In genomic region chr3:160444411-160444810, GRCh38 we compare ENCODE assay signal across 1 cellular context.
TF ChIP-seq lines count a peak whose summit lies in the region.

No MANE protein-coding gene starts in this region.

TF ChIP-seq in K562, 482 proteins besides CTCF, POLR2A, EP300 and RAD21 (continued from another document):
- no peak for TF ChIP-seq ZBTB11 (CRISPR knock-in tag; IDR thresholded peaks at IDR 0.05)
- TF ChIP-seq TAF7 (tag; IDR thresholded peaks at IDR 0.05): no peak
- TF ChIP-seq HNRNPL (IDR thresholded peaks at IDR 0.05; ENCODE audit: low read depth, low read length): no peak
- no peak for TF ChIP-seq RFX1 (IDR thresholded peaks at IDR 0.05)
- peak; percentile 86 for TF ChIP-seq RAD51 (IDR thresholded peaks at IDR 0.05; ENCODE audit: borderline replicate concordance, low read depth)
- TF ChIP-seq GABPB2 (CRISPR knock-in tag; conservative IDR thresholded peaks at IDR 0.05): no peak
- TF ChIP-seq USF2 (CRISPR knock-in tag; IDR thresholded peaks at IDR 0.05): peak; percentile 89
- TF ChIP-seq XRCC3 (IDR thresholded peaks at IDR 0.05): no peak
- peak in 1 of 2 experiments; percentile 36 for TF ChIP-seq E2F6 (IDR thresholded peaks at IDR 0.05; ENCODE audit: borderline replicate concordance in 1 of 2, extremely low read depth in 1 of 2, insufficient read depth in 1 of 2, insufficient read length in 1 of 2, low read depth in 1 of 2, low read length in 1 of 2, poor library complexity in 1 of 2, severe bottlenecking in 1 of 2)
- TF ChIP-seq PTRF (tag; IDR thresholded peaks at IDR 0.05): no peak
- TF ChIP-seq TCF15 (CRISPR knock-in tag; IDR thresholded peaks at IDR 0.05): no peak
- TF ChIP-seq POLR2AphosphoS5 (IDR thresholded peaks at IDR 0.05; ENCODE audit: control insufficient read depth, insufficient read depth, low read depth, low read length): 0 out of 2 replicates have a peak, but pooled peaks have one; percentile 32
- no peak for TF ChIP-seq ZNF398 (CRISPR knock-in tag; IDR thresholded peaks at IDR 0.05)
- no peak for TF ChIP-seq POLR3A (IDR thresholded peaks at IDR 0.05; ENCODE audit: borderline replicate concordance, extremely low read depth, insufficient read depth, insufficient read length)
- TF ChIP-seq NFXL1 (CRISPR knock-in tag; IDR thresholded peaks at IDR 0.05): no peak
- TF ChIP-seq PHB (CRISPR knock-in tag; IDR thresholded peaks at IDR 0.05): no peak
- no peak for TF ChIP-seq HCFC1 (IDR thresholded peaks at IDR 0.05; ENCODE audit: low read depth, low read length)
- peak; percentile 30; the same call in 1 of the 2 replicates for TF ChIP-seq TEAD4 (IDR thresholded peaks at IDR 0.05; ENCODE audit: low read length)
- no peak for TF ChIP-seq TEAD4 (CRISPR knock-in tag; IDR thresholded peaks at IDR 0.05; ENCODE audit: borderline replicate concordance)
- no peak for TF ChIP-seq PCBP1 (IDR thresholded peaks at IDR 0.05; ENCODE audit: low read depth, low read length, poor library complexity, severe bottlenecking)
- TF ChIP-seq ZNF263 (CRISPR knock-in tag; IDR thresholded peaks at IDR 0.05; ENCODE audit: borderline replicate concordance): no peak
- no peak for TF ChIP-seq MCM3 (IDR thresholded peaks at IDR 0.05)
